In genomic region chr19:1606138-1606651, GRCh38 we compare ENCODE assay signal across 6 cellular contexts. TPM values are rescaled to one million over a fixed set of nuclear protein-coding genes. Genes with fewer than 3 reads are reported as not detected.
DNase-seq lines count a peak whose midpoint lies in the region; ATAC-seq and TF ChIP-seq lines count a peak whose summit lies in the region.

No MANE protein-coding gene starts in this region.

- intact Hi-C loops in upper lobe of right lung (cut with DNase I) = no loop called here

- no peaks in the 10 kb centered on the region for H3K9me3 ChIP-seq in right atrium auricular region
- H3K9me3 ChIP-seq in upper lobe of right lung = no peaks in the 10 kb centered on the region

- peak overlapping the region; percentile 87 to 100 for H3K4me3 ChIP-seq in right atrium auricular region
- peak overlapping the region; percentile 97 for H3K4me3 ChIP-seq in upper lobe of right lung

- H3K4me1 ChIP-seq in right atrium auricular region (peaks cover 3 to 33% of the 10 kb centered on the region in 2 donors), upper lobe of right lung (peaks cover 32% of the 10 kb centered on the region)

- H3K9me3 Mint-ChIP-seq in activated T-cell treated with anti-CD3 and anti-CD28 coated beads, Interleukin-2, amount 50 U/mL, for 4 hours = no peaks in the 10 kb centered on the region

- peaks cover 5% of the 10 kb centered on the region for H3K36me3 Mint-ChIP-seq in activated T-cell treated with anti-CD3 and anti-CD28 coated beads, Interleukin-2, amount 50 U/mL, for 4 hours (ENCODE audit: insufficient read depth)

- H3K36me3 ChIP-seq in right atrium auricular region (peaks cover under 1% of the 10 kb centered on the region), upper lobe of right lung (peaks cover 3% of the 10 kb centered on the region)

- peak overlapping the region; percentile 96 for H3K4me3 Mint-ChIP-seq in activated T-cell treated with anti-CD3 and anti-CD28 coated beads, Interleukin-2, amount 50 U/mL, for 4 hours

- H3K4me1 Mint-ChIP-seq in activated T-cell treated with anti-CD3 and anti-CD28 coated beads, Interleukin-2, amount 50 U/mL, for 4 hours (ENCODE audit: low read depth) = peaks cover 44% of the 10 kb centered on the region

- TF ChIP-seq CTCF in right atrium auricular region (IDR thresholded peaks at IDR 0.05) (no peak), upper lobe of right lung (IDR thresholded peaks at IDR 0.05) (no peak)

- no peaks in the 10 kb centered on the region for H3K27me3 Mint-ChIP-seq in activated T-cell treated with anti-CD3 and anti-CD28 coated beads, Interleukin-2, amount 50 U/mL, for 4 hours (ENCODE audit: low read depth)

- no peak for DNase-seq in activated T-cell treated with anti-CD3 and anti-CD28 coated beads, Interleukin-2, amount 50 U/mL, for 4 hours
- DNase-seq in activated T-cell treated with anti-CD3 and anti-CD28 coated beads for 4 hours (no peak), right atrium auricular region (ENCODE audit: low spot score) (peak; percentile 65), upper lobe of right lung (no peak), NCI-H2196 (lab: John Stamatoyannopoulos, UW; ENCODE audit: unreplicated experiment) (no peak), glomerular visceral epithelial cell (ENCODE audit: extremely low spot score) (no peak)

- H3K27ac ChIP-seq in right atrium auricular region = peak overlapping the region; percentile 95
- H3K27ac ChIP-seq in upper lobe of right lung = peak overlapping the region; percentile 92

- ATAC-seq in activated T-cell treated with anti-CD3 and anti-CD28 coated beads, Interleukin-2, amount 50 U/mL, for 4 hours = peak in 1 of 2 donors; percentile 1
- ATAC-seq in upper lobe of right lung = peak; percentile 13

- no peaks in the 10 kb centered on the region for H3K27me3 ChIP-seq in right atrium auricular region
- H3K27me3 ChIP-seq in upper lobe of right lung = no peaks in the 10 kb centered on the region

RNA-seq across cellular contexts. Expression of gene UQCR11, which starts 0.9 kb away (rescaled TPM):
- 100 to 1,000 TPM; 226 to 252 (median 250) TPM for total RNA-seq in activated T-cell treated with anti-CD3 and anti-CD28 coated beads, Interleukin-2, amount 50 U/mL, for 4 hours
- total RNA-seq in right atrium auricular region (100 to 1,000 TPM; 172 to 191 TPM), upper lobe of right lung (167 TPM)

RNA-seq across cellular contexts. Expression of gene MBD3, which starts 13.5 kb away (rescaled TPM):
- 100 to 1,000 TPM; 153 to 180 (median 163) TPM for total RNA-seq in activated T-cell treated with anti-CD3 and anti-CD28 coated beads, Interleukin-2, amount 50 U/mL, for 4 hours
- 10 to 100 TPM; 64.3 to 86.8 TPM for total RNA-seq in right atrium auricular region
- 78.7 TPM for total RNA-seq in upper lobe of right lung

RNA-seq across cellular contexts. Expression of gene MEX3D, which starts 38.1 kb away (rescaled TPM):
- 10 to 100 TPM; 12.5 to 17.0 (median 12.6) TPM for total RNA-seq in activated T-cell treated with anti-CD3 and anti-CD28 coated beads, Interleukin-2, amount 50 U/mL, for 4 hours
- total RNA-seq in right atrium auricular region (10 to 100 TPM in 1 of 2 donors, 1 to 10 TPM in 1; 7.5 to 17.0 TPM), upper lobe of right lung (25.3 TPM)

RNA-seq across cellular contexts. Expression of gene TCF3, which starts 46.2 kb away (rescaled TPM):
- 100 to 1,000 TPM; 144 to 184 (median 153) TPM for total RNA-seq in activated T-cell treated with anti-CD3 and anti-CD28 coated beads, Interleukin-2, amount 50 U/mL, for 4 hours
- total RNA-seq in right atrium auricular region (10 to 100 TPM; 18.5 to 28.7 TPM), upper lobe of right lung (43.2 TPM)
